Comparison of ENCODE assay signal across 22 cellular contexts in the genomic region with DNA sequence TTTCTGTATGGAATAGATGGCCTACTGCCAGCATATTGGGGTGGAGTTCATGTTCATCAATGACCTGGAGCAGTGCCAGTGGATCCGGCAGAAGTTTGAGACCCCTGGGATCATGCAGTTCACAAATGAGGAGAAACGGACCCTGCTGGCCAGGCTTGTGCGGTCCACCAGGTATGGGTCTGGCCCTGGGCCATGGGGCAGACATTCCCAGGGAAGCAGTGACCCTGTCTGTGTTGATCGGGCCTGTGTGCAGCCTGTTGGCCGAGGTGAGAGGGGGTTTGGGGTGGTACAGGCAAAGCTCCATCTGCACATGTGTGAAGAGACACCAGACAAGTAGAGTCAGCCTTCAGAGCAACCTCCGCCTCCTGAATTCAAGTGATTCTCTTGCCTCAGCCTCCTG.
DNase-seq lines count a peak whose midpoint lies in the region; ATAC-seq and TF ChIP-seq lines count a peak whose summit lies in the region.
"Had no signal": no experiment of that assay in that cellular context is flagged by ENCODE, and none has a peak within 500 bp of the region (broad histone marks: within the 10 kb centered on the region; RNA-seq: fewer than 3 reads in every experiment).

No MANE protein-coding gene starts in this region.

- peaks cover 0 to 12% (median 0%) of the 10 kb centered on the region in 6 donors for H3K4me1 ChIP-seq in spleen
- H3K4me1 ChIP-seq: BLaER1 had no signal

- TF ChIP-seq CTCF in spleen (IDR thresholded peaks at IDR 0.05 in 8 of 11, conservative IDR thresholded peaks at IDR 0.05 in 3 of 11) = no peak

- no peaks in the 10 kb centered on the region for H3K27me3 Mint-ChIP-seq in stimulated activated naive CD8-positive, alpha-beta T cell treated with anti-CD3 and anti-CD28 coated beads, Interleukin-15, amount 100 ng/mL, for 72 hours
- H3K27me3 Mint-ChIP-seq in activated T-helper 2 cell treated with anti-CD3 and anti-CD28 coated beads, Interferon-gamma antibody, Interleukin-2, Interleukin-4, amounts not matched to agents 10 μg/mL and 5 μg/mL and 100 μg/mL, durations not matched to agents 14 hours and 24 hours and 36 hours (ENCODE audit: low read depth) = no peaks in the 10 kb centered on the region
- H3K27me3 Mint-ChIP-seq in T-cell = no peaks in the 10 kb centered on the region

- CTCF ChIA-PET in T-cell (lab: Charles Lee) = no interaction called here

- no peak for TF ChIP-seq POLR2A in spleen (IDR thresholded peaks at IDR 0.05)

- no peaks in the 10 kb centered on the region for H3K9me3 ChIP-seq in spleen
- H3K9me3 ChIP-seq: BLaER1 had no signal

- peaks cover 0 to 98% (median 52%) of the 10 kb centered on the region in 6 donors for H3K36me3 ChIP-seq in spleen

- no peaks in the 10 kb centered on the region for H3K9me3 Mint-ChIP-seq in stimulated activated naive CD8-positive, alpha-beta T cell treated with anti-CD3 and anti-CD28 coated beads, Interleukin-15, amount 100 ng/mL, for 72 hours
- H3K9me3 Mint-ChIP-seq in activated T-helper 2 cell treated with anti-CD3 and anti-CD28 coated beads, Interferon-gamma antibody, Interleukin-2, Interleukin-4, amounts not matched to agents 10 μg/mL and 5 μg/mL and 100 μg/mL, durations not matched to agents 14 hours and 24 hours and 36 hours = no peaks in the 10 kb centered on the region
- H3K9me3 Mint-ChIP-seq in T-cell = no peaks in the 10 kb centered on the region
- H3K9me3 Mint-ChIP-seq: CD8-positive, alpha-beta T cell had no signal

- POLR2A ChIA-PET in T-cell (lab: Charles Lee) = no interaction called here

- H3K4me1 Mint-ChIP-seq in stimulated activated naive CD8-positive, alpha-beta T cell treated with anti-CD3 and anti-CD28 coated beads, Interleukin-15, amount 100 ng/mL, for 72 hours = no peaks in the 10 kb centered on the region
- no peaks in the 10 kb centered on the region for H3K4me1 Mint-ChIP-seq in activated T-helper 2 cell treated with anti-CD3 and anti-CD28 coated beads, Interferon-gamma antibody, Interleukin-2, Interleukin-4, amounts not matched to agents 10 μg/mL and 5 μg/mL and 100 μg/mL, durations not matched to agents 14 hours and 24 hours and 36 hours (ENCODE audit: low read depth)
- H3K4me1 Mint-ChIP-seq in T-cell = peaks cover 0 to 4% (median 0%) of the 10 kb centered on the region in 3 donors

- H3K4me3 ChIP-seq in spleen = no peak overlapping the region
- H3K4me3 ChIP-seq: BLaER1 had no signal

- H3K36me3 Mint-ChIP-seq in activated T-helper 2 cell treated with anti-CD3 and anti-CD28 coated beads, Interferon-gamma antibody, Interleukin-2, Interleukin-4, amounts not matched to agents 10 μg/mL and 5 μg/mL and 100 μg/mL, durations not matched to agents 14 hours and 24 hours and 36 hours (ENCODE audit: low read depth) = peaks cover 49% of the 10 kb centered on the region
- peaks cover 45% of the 10 kb centered on the region for H3K36me3 Mint-ChIP-seq in T-cell

- peak; percentile 19 for ATAC-seq in stimulated activated naive CD8-positive, alpha-beta T cell treated with anti-CD3 and anti-CD28 coated beads, Interleukin-15, Interleukin-2, amounts not matched to agents 100 U/mL and 50 U/mL, for 24 hours
- no peak for ATAC-seq in stimulated activated naive CD8-positive, alpha-beta T cell treated with anti-CD3 and anti-CD28 coated beads, Interleukin-15, amount 100 ng/mL, for 72 hours
- ATAC-seq in T-cell (replicated peaks in 1 of 4) = no peak
- ATAC-seq: CD8-positive, alpha-beta T cell had no signal

- intact Hi-C loops in activated T-helper 2 cell treated with anti-CD3 and anti-CD28 coated beads, Interferon-gamma antibody, Interleukin-2, Interleukin-4, amounts not matched to agents 10 μg/mL and 5 μg/mL and 100 μg/mL, durations not matched to agents 14 hours and 24 hours and 36 hours (cut with micrococcal nuclease) = no loop called here
- intact Hi-C loops in spleen (cut with DNase I; ENCODE audit: low total_unique reads) = no loop called here

- 88 to 97% (median 93%) methylated on average over 6 of the region's 6 CpGs for WGBS in spleen, 5 donors

- no peak overlapping the region for H3K27ac Mint-ChIP-seq in stimulated activated naive CD8-positive, alpha-beta T cell treated with anti-CD3 and anti-CD28 coated beads, Interleukin-15, amount 100 ng/mL, for 72 hours
- H3K27ac Mint-ChIP-seq in activated T-helper 2 cell treated with anti-CD3 and anti-CD28 coated beads, Interferon-gamma antibody, Interleukin-2, Interleukin-4, amounts not matched to agents 10 μg/mL and 5 μg/mL and 100 μg/mL, durations not matched to agents 14 hours and 24 hours and 36 hours = peak overlapping the region; percentile 5
- no peak overlapping the region for H3K27ac Mint-ChIP-seq in T-cell
- H3K27ac Mint-ChIP-seq: CD8-positive, alpha-beta T cell had no signal

- no peaks in the 10 kb centered on the region for H3K27me3 ChIP-seq in spleen (replicated peaks in 1 of 7)
- H3K27me3 ChIP-seq: BLaER1 had no signal

- H3K4me3 Mint-ChIP-seq in stimulated activated naive CD8-positive, alpha-beta T cell treated with anti-CD3 and anti-CD28 coated beads, Interleukin-15, amount 100 ng/mL, for 72 hours = no peak overlapping the region
- no peak overlapping the region for H3K4me3 Mint-ChIP-seq in activated T-helper 2 cell treated with anti-CD3 and anti-CD28 coated beads, Interferon-gamma antibody, Interleukin-2, Interleukin-4, amounts not matched to agents 10 μg/mL and 5 μg/mL and 100 μg/mL, durations not matched to agents 14 hours and 24 hours and 36 hours (ENCODE audit: low read depth)
- H3K4me3 Mint-ChIP-seq in T-cell = no peak overlapping the region
- H3K4me3 Mint-ChIP-seq: CD8-positive, alpha-beta T cell had no signal

- DNase-seq in stimulated activated naive CD8-positive, alpha-beta T cell treated with anti-CD3 and anti-CD28 coated beads, Interleukin-15, Interleukin-2, amounts not matched to agents 100 U/mL and 50 U/mL, for 24 hours = no peak
- DNase-seq in stimulated activated naive CD8-positive, alpha-beta T cell treated with anti-CD3 and anti-CD28 coated beads, Interleukin-15, amount 100 ng/mL, for 72 hours = no peak
- no peak for DNase-seq in activated T-helper 2 cell treated with anti-CD3 and anti-CD28 coated beads, Interferon-gamma antibody, Interleukin-2, Interleukin-4, amounts not matched to agents 10 μg/mL and 5 μg/mL and 100 μg/mL, durations not matched to agents 14 hours and 24 hours and 36 hours (ENCODE audit: low spot score)
- peak; percentile 39 for DNase-seq in spleen
- no peak for DNase-seq in T-cell
- no peak for DNase-seq in NCI-H1436 treated with DMSO at 0.1 percent for 48 hours (lab: John Stamatoyannopoulos, UW)
- DNase-seq in NCI-H345 (lab: John Stamatoyannopoulos, UW) = no peak
- DNase-seq: ACHN; Calu3; CD8-positive, alpha-beta T cell; DMS153; GOT3; HCEC 1CT; KBM-7; MM.1S; NCI-H1048; NCI-H1417 treated with DMSO at 0.1 percent for 48 hours; NCI-H1930; NCI-H2227 treated with DMSO at 0.1 percent for 48 hours; NCI-H510A treated with DMSO at 0.1 percent for 48 hours; NCI-H748 treated with DMSO at 0.1 percent for 48 hours had no signal

- H3K27ac ChIP-seq in spleen = no peak overlapping the region
- H3K27ac ChIP-seq: BLaER1 had no signal
